In genomic region chr7:18659746-18660145, GRCh38 we compare ENCODE assay signal across 21 cellular contexts.
"Had no signal": no experiment of that assay in that cellular context is flagged by ENCODE, and none has a peak within 500 bp of the region (broad histone marks: within the 10 kb centered on the region; RNA-seq: fewer than 3 reads in every experiment).

No MANE protein-coding gene starts in this region.

- H3K4me3 ChIP-seq: esophagus muscularis mucosa, gastrocnemius medialis, heart right ventricle, mucosa of descending colon, ovary, thyroid gland, upper lobe of left lung had no signal

- FAIRE-seq: colon, islet of Langerhans, small intestine had no signal

- H3K9me3 ChIP-seq: esophagus muscularis mucosa, gastrocnemius medialis, heart right ventricle, mucosa of descending colon, neutrophil, ovary, thyroid gland, upper lobe of left lung had no signal

- H3K27ac ChIP-seq: epithelial cell of prostate, esophagus muscularis mucosa, gastrocnemius medialis, heart right ventricle, neutrophil, ovary, thyroid gland, upper lobe of left lung had no signal

- H3K27me3 ChIP-seq: esophagus muscularis mucosa, gastrocnemius medialis, heart right ventricle, neutrophil, ovary, thyroid gland, upper lobe of left lung had no signal

- H3K4me1 ChIP-seq: esophagus muscularis mucosa, gastrocnemius medialis, thyroid gland, upper lobe of left lung had no signal

- H3K36me3 ChIP-seq: esophagus muscularis mucosa, gastrocnemius medialis, neutrophil, ovary, thyroid gland, upper lobe of left lung had no signal

- DNase-seq: cerebellar nuclear complex; effector memory CD8-positive, alpha-beta T cell; gastrocnemius medialis; heart right ventricle; hypothalamus; kidney glomerular epithelial cell; mammary epithelial cell; mucosa of descending colon; naive thymus-derived CD8-positive, alpha-beta T cell; ovary; right cardiac atrium; small intestine; stimulated activated CD4-positive, alpha-beta T cell treated with anti-CD3 and anti-CD28 coated beads, Interleukin-12 subunit alpha, Interleukin-12 subunit beta, amount 100 ng/mL, for 4 hours; stimulated activated naive CD4-positive, alpha-beta T cell; thyroid gland; upper lobe of left lung had no signal

- ATAC-seq: effector memory CD8-positive, alpha-beta T cell; gastrocnemius medialis; heart right ventricle; mucosa of descending colon; naive thymus-derived CD8-positive, alpha-beta T cell; right cardiac atrium had no signal
